ENCODE assay signal across 30 cellular contexts in genomic region chr11:23310276-23310675, GRCh38.
A peak's percentile ranks its signal among the peaks of the same experiment; 100 is the strongest.
DNase-seq lines count a peak whose midpoint lies in the region; ATAC-seq and TF ChIP-seq lines count a peak whose summit lies in the region.
"Had no signal": no experiment of that assay in that cellular context is flagged by ENCODE, and none has a peak within 500 bp of the region (broad histone marks: within the 10 kb centered on the region; RNA-seq: fewer than 3 reads in every experiment).

No MANE protein-coding gene starts in this region.

- ATAC-seq in PC-3 = no peak
- ATAC-seq in HG03139 (IDR thresholded peaks at IDR 0.05; ENCODE audit: unreplicated experiment) = no peak
- no peak for ATAC-seq in GM19035 (IDR thresholded peaks at IDR 0.05; ENCODE audit: unreplicated experiment)
- ATAC-seq: activated CD8-positive, alpha-beta T cell treated with anti-CD3 and anti-CD28 coated beads, Interleukin-2, amount 10 ng/mL, durations not matched to agents 7 days and 5 days; activated T-helper 17 cell treated with anti-CD3 and anti-CD28 coated beads, Interleukin-2, amount 50 U/mL, for 72 hours; HCT116; left lobe of liver; right cardiac atrium had no signal

- H4K20me1 ChIP-seq in PC-3 (ENCODE audit: low read length) = no peaks in the 10 kb centered on the region

- no TSS peak for BruUV-seq in PC-3 (replicated peaks; lab: Mats Ljungman, UMichigan)

- CTCF ChIA-PET in PC-3 (lab: Charles Lee) = no interaction called here

- H3K36me3 ChIP-seq in PC-3 (ENCODE audit: low read depth, low read length) = no peaks in the 10 kb centered on the region
- H3K36me3 ChIP-seq in H7 (replicated peaks; ENCODE audit: control insufficient read depth, insufficient read depth, low read length) = no peaks in the 10 kb centered on the region
- H3K36me3 ChIP-seq: BE2C, esophagus muscularis mucosa, neural progenitor cell, SJCRH30, thyroid gland, uterus had no signal

- H3K79me2 ChIP-seq in PC-3 (ENCODE audit: low read length) = no peaks in the 10 kb centered on the region

- TF ChIP-seq CTCF in PC-3 (conservative IDR thresholded peaks at IDR 0.05; ENCODE audit: low read depth, low read length) (no peak), choroid plexus epithelial cell (conservative IDR thresholded peaks at IDR 0.05; ENCODE audit: low read depth, low read length) (no peak)

- no peaks in the 10 kb centered on the region for H3F3A ChIP-seq in PC-3 (ENCODE audit: low read length, unreplicated experiment)

- peak; percentile 74 for DNase-seq in EH (ENCODE audit: low read depth)
- peak; percentile 22 for DNase-seq in PC-3
- DNase-seq in choroid plexus epithelial cell (ENCODE audit: low read depth) = peak; percentile 89
- peak; percentile 10 for DNase-seq in myocyte (ENCODE audit: low read depth)
- no peak for DNase-seq in H7
- no peak for DNase-seq in HuH-7 (ENCODE audit: low spot score)
- DNase-seq: activated CD8-positive, alpha-beta T cell treated with anti-CD3 and anti-CD28 coated beads, Interleukin-2, amount 10 ng/mL, durations not matched to agents 7 days and 5 days; activated naive CD4-positive, alpha-beta T cell treated with anti-CD3 and anti-CD28 coated beads, Interleukin-2, amount 50 U/mL, for 16 hours; BE2C; caudate nucleus; CD8-positive, alpha-beta memory T cell; dermis blood vessel endothelial cell; mesendoderm; NCI-H1048; NCI-H446; NCI-H774; right cardiac atrium; SJCRH30; stimulated activated CD4-positive, alpha-beta T cell treated with anti-CD3 and anti-CD28 coated beads, Interleukin-12 subunit alpha, Interleukin-12 subunit beta, amount 100 ng/mL, for 4 hours; stimulated activated CD4-positive, alpha-beta T cell treated with anti-CD3 and anti-CD28 coated beads, Interleukin-4, amount 100 ng/mL, for 1 hour; SW 1271; thyroid gland; uterus had no signal

- no peaks in the 10 kb centered on the region for H3K9me2 ChIP-seq in PC-3 (replicated peaks; ENCODE audit: low read length)

- no peak overlapping the region for H3K27ac ChIP-seq in PC-3 (ENCODE audit: low read length)
- H3K27ac ChIP-seq: esophagus muscularis mucosa, neural progenitor cell, SJCRH30, thyroid gland, uterus had no signal

- POLR2A ChIA-PET in PC-3 (lab: Charles Lee; ENCODE audit: unreplicated experiment) = no interaction called here

- H3K4me3 ChIP-seq in PC-3 (ENCODE audit: low read length) (no peak overlapping the region), choroid plexus epithelial cell (ENCODE audit: low read depth, low read length) (no peak overlapping the region), H7 (ENCODE audit: insufficient read depth, low read depth, low read length) (no peak overlapping the region)
- H3K4me3 ChIP-seq: esophagus muscularis mucosa, neural progenitor cell, SJCRH30, thyroid gland, uterus had no signal

- H3K4me1 ChIP-seq in PC-3 (ENCODE audit: insufficient read depth, low read length) = peaks cover 30% of the 10 kb centered on the region
- H3K4me1 ChIP-seq: esophagus muscularis mucosa, neural progenitor cell, thyroid gland, uterus had no signal

- intact Hi-C loops in PC-3 (cut with micrococcal nuclease) = loop anchor here (10.0 kb wide), 1 partner anchor 185 kb away; no protein-coding TSS in a partner anchor

- no peak overlapping the region for H3K4me2 ChIP-seq in PC-3 (ENCODE audit: low read length)
- H3K4me2 ChIP-seq: neural progenitor cell had no signal

- no peaks in the 10 kb centered on the region for H3K27me3 ChIP-seq in PC-3 (ENCODE audit: low read length)
- H3K27me3 ChIP-seq in H7 (ENCODE audit: control insufficient read depth, insufficient read depth, low read length) = no peaks in the 10 kb centered on the region
- H3K27me3 ChIP-seq: BE2C, esophagus muscularis mucosa, neural progenitor cell, SJCRH30, thyroid gland, uterus had no signal

- H3K9me3 ChIP-seq in PC-3 (ENCODE audit: low read length) = no peaks in the 10 kb centered on the region
- H3K9me3 ChIP-seq: BE2C, esophagus muscularis mucosa, thyroid gland, uterus had no signal

- H3K9ac ChIP-seq in PC-3 (ENCODE audit: low read length) = no peak overlapping the region
- H3K9ac ChIP-seq: neural progenitor cell had no signal

- no peak overlapping the region for H2AFZ ChIP-seq in PC-3 (ENCODE audit: low read length)
- H2AFZ ChIP-seq: neural progenitor cell had no signal

Comparison
In these comparisons a context has a peak if more than half of its experiments do, and no peak if none do; other contexts are left out.
1. DNase-seq: peak in EH (single experiment), PC-3 (single experiment), choroid plexus epithelial cell (single experiment) and myocyte (single experiment); none in H7 (single experiment) and HuH-7 (single experiment).